ENCODE assay signal across 2 cellular contexts in genomic region chr12:70190252-70191010, GRCh38.
TF ChIP-seq lines count a peak whose summit lies in the region.

No MANE protein-coding gene starts in this region.

TF ChIP-seq in SK-N-SH treated with all-trans-retinoic acid at 6 μM for 48 hours, 23 proteins besides CTCF, POLR2A, EP300 and RAD21 (continued from another document):
- no peak for TF ChIP-seq CSRNP3 (CRISPR knock-in tag; IDR thresholded peaks at IDR 0.05)

TF ChIP-seq in SK-N-SH, 30 proteins besides CTCF, POLR2A, EP300 and RAD21:
- TF ChIP-seq IRF3 (IDR thresholded peaks at IDR 0.05; ENCODE audit: low read depth, low read length) (no peak), GABPA (IDR thresholded peaks at IDR 0.05; ENCODE audit: low read depth) (no peak), MEF2A (IDR thresholded peaks at IDR 0.05; ENCODE audit: borderline replicate concordance, low read depth) (no peak), NFIC (IDR thresholded peaks at IDR 0.05; ENCODE audit: borderline replicate concordance) (no peak), TEAD4 (IDR thresholded peaks at IDR 0.05; ENCODE audit: borderline replicate concordance, insufficient read depth) (no peak), YY1 (IDR thresholded peaks at IDR 0.05; ENCODE audit: low read depth) (no peak), GATA2 (CRISPR knock-in tag; IDR thresholded peaks at IDR 0.05) (no peak), RCOR1 (IDR thresholded peaks at IDR 0.05; ENCODE audit: low read length) (no peak), FOSL2 (IDR thresholded peaks at IDR 0.05; ENCODE audit: borderline replicate concordance, low read depth) (no peak), ZBTB33 (IDR thresholded peaks at IDR 0.05; ENCODE audit: borderline replicate concordance, low read depth) (no peak), USF2 (IDR thresholded peaks at IDR 0.05; ENCODE audit: borderline replicate concordance, low read depth, low read length) (no peak), SMC3 (IDR thresholded peaks at IDR 0.05; ENCODE audit: low read depth, low read length) (no peak), RFX5 (IDR thresholded peaks at IDR 0.05; ENCODE audit: low read length) (no peak), ELF1 (IDR thresholded peaks at IDR 0.05) (no peak), USF1 (IDR thresholded peaks at IDR 0.05; ENCODE audit: borderline replicate concordance, low read depth) (no peak), FOXJ3 (CRISPR knock-in tag; IDR thresholded peaks at IDR 0.05) (no peak)
